16 cellular contexts compared by ENCODE assay signal in genomic region chrX:150161092-150161672, GRCh38.
"Had no signal": no experiment of that assay in that cellular context is flagged by ENCODE, and none has a peak within 500 bp of the region (broad histone marks: within the 10 kb centered on the region; RNA-seq: fewer than 3 reads in every experiment).

No MANE protein-coding gene starts in this region.

- H3K36me3 Mint-ChIP-seq: activated naive CD8-positive, alpha-beta T cell treated with anti-CD3 and anti-CD28 coated beads for 36 hours; brain had no signal

- H3K4me3 Mint-ChIP-seq: activated CD4-positive, alpha-beta T cell treated with anti-CD3 and anti-CD28 coated beads, Interleukin-2, amount 10 ng/mL, durations not matched to agents 24 days and 14 days; activated naive CD8-positive, alpha-beta T cell treated with anti-CD3 and anti-CD28 coated beads for 36 hours; activated T-helper 1 cell treated with anti-CD3 and anti-CD28 coated beads, Interleukin-12 subunit alpha, Interleukin-12 subunit beta, Interleukin-2, Interleukin-4 antibody, amounts not matched to agents 30 ng/mL and 10 ng/mL and 1 ng/mL, durations not matched to agents 14 hours and 24 hours and 36 hours; brain had no signal

- H3K4me1 Mint-ChIP-seq: activated CD4-positive, alpha-beta T cell treated with anti-CD3 and anti-CD28 coated beads, Interleukin-2, amount 10 ng/mL, durations not matched to agents 24 days and 14 days; activated naive CD8-positive, alpha-beta T cell treated with anti-CD3 and anti-CD28 coated beads for 36 hours; brain had no signal

- H3K27me3 Mint-ChIP-seq: activated CD4-positive, alpha-beta T cell treated with anti-CD3 and anti-CD28 coated beads, Interleukin-2, amount 10 ng/mL, durations not matched to agents 24 days and 14 days; activated naive CD8-positive, alpha-beta T cell treated with anti-CD3 and anti-CD28 coated beads for 36 hours had no signal

- H3K36me3 ChIP-seq: colonic mucosa, left lung, thyroid gland had no signal

- DNase-seq: activated CD4-positive, alpha-beta T cell treated with anti-CD3 and anti-CD28 coated beads, Interleukin-2, amount 10 ng/mL, durations not matched to agents 24 days and 14 days; activated CD4-positive, CD25-positive, alpha-beta regulatory T cell; activated CD8-positive, alpha-beta memory T cell treated with anti-CD3 and anti-CD28 coated beads for 24 hours; activated naive CD8-positive, alpha-beta T cell treated with anti-CD3 and anti-CD28 coated beads for 36 hours; central memory CD4-positive, alpha-beta T cell; colonic mucosa; hippocampal formation; kidney; left lung; mammary epithelial cell; stimulated activated CD4-positive, alpha-beta T cell treated with anti-CD3 and anti-CD28 coated beads, Interleukin-12 subunit alpha, Interleukin-12 subunit beta, amount 100 ng/mL, for 4 hours; stimulated activated CD4-positive, alpha-beta T cell treated with anti-CD3 and anti-CD28 coated beads, Interleukin-2, amount 100 ng/mL, for 24 hours; T-helper 2 cell; thyroid gland had no signal

- H3K4me3 ChIP-seq: colonic mucosa, left lung, thyroid gland had no signal

- H3K27me3 ChIP-seq: colonic mucosa, left lung, thyroid gland had no signal

- H3K9me3 ChIP-seq: colonic mucosa, left lung, thyroid gland had no signal

- ATAC-seq: left lung had no signal

- H3K9me3 Mint-ChIP-seq: activated CD4-positive, alpha-beta T cell treated with anti-CD3 and anti-CD28 coated beads, Interleukin-2, amount 10 ng/mL, durations not matched to agents 24 days and 14 days; activated naive CD8-positive, alpha-beta T cell treated with anti-CD3 and anti-CD28 coated beads for 36 hours; activated T-helper 1 cell treated with anti-CD3 and anti-CD28 coated beads, Interleukin-12 subunit alpha, Interleukin-12 subunit beta, Interleukin-2, Interleukin-4 antibody, amounts not matched to agents 30 ng/mL and 10 ng/mL and 1 ng/mL, durations not matched to agents 14 hours and 24 hours and 36 hours had no signal
